Comparison of ENCODE assay signal across 16 cellular contexts in the genomic region with DNA sequence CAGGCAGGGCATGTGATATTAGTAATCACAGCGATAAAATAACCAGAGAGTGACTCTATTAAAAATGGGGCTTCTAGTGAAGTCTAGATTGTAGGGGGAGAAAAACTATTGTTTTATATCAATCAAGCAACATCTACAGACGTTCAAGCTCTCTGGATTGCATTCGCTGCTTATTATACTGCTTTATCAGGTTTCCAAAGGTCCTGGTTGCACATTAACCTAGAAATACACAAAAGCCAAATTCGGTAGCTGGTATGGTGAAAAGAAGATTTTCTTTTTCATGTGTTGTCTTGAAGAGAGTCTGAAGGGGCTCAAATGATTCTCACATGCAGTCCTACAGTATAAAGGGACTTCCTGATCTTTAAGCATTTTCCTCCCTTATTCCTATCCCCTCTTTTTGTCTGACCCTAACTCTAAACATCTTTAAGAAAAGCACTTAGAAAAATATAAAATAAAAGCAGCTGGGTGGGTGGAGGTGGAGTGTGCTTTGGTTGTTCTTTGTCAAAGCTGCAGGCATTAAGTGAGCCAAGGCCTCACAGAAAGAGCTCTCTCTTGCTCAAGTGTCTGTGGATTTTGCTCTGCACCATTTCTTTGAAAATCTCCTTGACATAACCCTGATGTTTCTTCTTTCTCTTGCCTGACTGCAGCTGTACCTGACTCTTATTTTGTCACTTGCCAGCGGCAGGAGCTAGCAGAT. TPM values are rescaled to one million over a fixed set of nuclear protein-coding genes. Genes with fewer than 3 reads are reported as not detected.
A peak's percentile ranks its signal among the peaks of the same experiment; 100 is the strongest.
DNase-seq lines count a peak whose midpoint lies in the region; ATAC-seq, FAIRE-seq and TF ChIP-seq lines count a peak whose summit lies in the region.
"Had no signal": no experiment of that assay in that cellular context is flagged by ENCODE, and none has a peak within 500 bp of the region (broad histone marks: within the 10 kb centered on the region; RNA-seq: fewer than 3 reads in every experiment).

No MANE protein-coding gene starts in this region.

- TF ChIP-seq CTCF in Caco-2 (IDR thresholded peaks at IDR 0.05; ENCODE audit: insufficient read depth in 1 of 2, low read depth in 1 of 2, low read length in 1 of 2, severe bottlenecking in 1 of 2, unreplicated experiment in 1 of 2) (no peak), right lobe of liver (IDR thresholded peaks at IDR 0.05) (no peak)

- ATAC-seq in right lobe of liver = peak; percentile 74 to 84 (median 78)

- intact Hi-C loops in Caco-2 (cut with micrococcal nuclease; ENCODE audit: unreplicated experiment) = no loop called here
- intact Hi-C loops in right lobe of liver (cut with DNase I) = no loop called here

- H3K4me3 ChIP-seq in Caco-2 (ENCODE audit: low read depth, low read length) (no peak overlapping the region), right lobe of liver (no peak overlapping the region), mesenchymal stem cell (ENCODE audit: insufficient read depth in 1 of 2, low read depth in 1 of 2, low read length in 2 of 2) (no peak overlapping the region)
- H3K4me3 ChIP-seq: HAP-1 had no signal

- peak; percentile 49 for FAIRE-seq in islet of Langerhans (lab: Jason Lieb, UNC)
- FAIRE-seq: A204.1 had no signal

- no peaks in the 10 kb centered on the region for H3K79me1 ChIP-seq in mesenchymal stem cell (replicated peaks; ENCODE audit: low read length, poor library complexity, severe bottlenecking)

- H3K36me3 ChIP-seq in Caco-2 (ENCODE audit: control insufficient read depth, insufficient read depth, low read length) (no peaks in the 10 kb centered on the region), right lobe of liver (no peaks in the 10 kb centered on the region), mesenchymal stem cell (ENCODE audit: control insufficient read depth in 1 of 2, insufficient read depth in 2 of 2, low read depth in 1 of 2, low read length in 2 of 2) (no peaks in the 10 kb centered on the region)
- H3K36me3 ChIP-seq: HAP-1 had no signal

- peaks cover 15% of the 10 kb centered on the region for H3K4me1 Mint-ChIP-seq in Caco-2 (ENCODE audit: low read depth, unreplicated experiment)

- no peak overlapping the region for H2BK120ac ChIP-seq in mesenchymal stem cell (ENCODE audit: low read depth, low read length)

- no peak overlapping the region for H3K9ac ChIP-seq in mesenchymal stem cell (ENCODE audit: low read length)

- no peak overlapping the region for H3K14ac ChIP-seq in mesenchymal stem cell (ENCODE audit: low read length in 2 of 2)

- POLR2A ChIA-PET in Caco-2 (lab: Charles Lee) = no interaction called here

- H4K8ac ChIP-seq in mesenchymal stem cell (ENCODE audit: low read length) = no peak overlapping the region

- no peaks in the 10 kb centered on the region for H3K27me3 Mint-ChIP-seq in Caco-2 (ENCODE audit: insufficient read depth, unreplicated experiment)
- H3K27me3 Mint-ChIP-seq: B cell; CD4-positive, alpha-beta T cell had no signal

- H2AFZ ChIP-seq in mesenchymal stem cell (ENCODE audit: low read depth, low read length) = no peak overlapping the region

- WGBS in right lobe of liver (ENCODE audit: insufficient coverage, low coverage, low lambda C conversion rate, missing lambda C conversion rate) = 38% methylated on average over 5 of the region's 5 CpGs
- WGBS in mesenchymal stem cell = no CpG with 5 or more reads among the region's 5 CpGs

- H2BK15ac ChIP-seq in mesenchymal stem cell (ENCODE audit: low read depth, poor library complexity, severe bottlenecking) = no peak overlapping the region

- no peak overlapping the region for H3K23ac ChIP-seq in mesenchymal stem cell (ENCODE audit: low read length in 2 of 2)

- no peak overlapping the region for H3K18ac ChIP-seq in mesenchymal stem cell (ENCODE audit: low read depth in 1 of 2, low read length in 2 of 2)

- H3K27ac Mint-ChIP-seq in Caco-2 (ENCODE audit: unreplicated experiment) = no peak overlapping the region
- H3K27ac Mint-ChIP-seq: B cell; CD4-positive, alpha-beta T cell had no signal

- no peak overlapping the region for H3K4ac ChIP-seq in mesenchymal stem cell (ENCODE audit: low read depth in 1 of 2, low read length in 2 of 2)

- no TSS peak for BruUV-seq in Caco-2 (replicated peaks; lab: Mats Ljungman, UMichigan)

- CTCF ChIA-PET in Caco-2 (lab: Charles Lee) = no interaction called here

- H3K4me2 ChIP-seq in mesenchymal stem cell (ENCODE audit: low read length, poor library complexity, severe bottlenecking) = no peak overlapping the region

- H3K36me3 Mint-ChIP-seq in Caco-2 (ENCODE audit: insufficient read depth, unreplicated experiment) = no peaks in the 10 kb centered on the region

- DNase-seq in Caco-2 (no peak), HuH-7.5 (ENCODE audit: low spot score) (peak; percentile 4), right lobe of liver (no peak), mesenchymal stem cell (no peak), NOMO-1 (lab: John Stamatoyannopoulos, UW; ENCODE audit: unreplicated experiment in 2 of 2) (no peak), NCI-H774 (lab: John Stamatoyannopoulos, UW) (no peak), NK-92 (lab: John Stamatoyannopoulos, UW; ENCODE audit: unreplicated experiment) (no peak)
- DNase-seq: C1 segment of cervical spinal cord; CD4-positive, alpha-beta T cell; DND-41; GDM1; GOT3 had no signal

- H3K27ac ChIP-seq in right lobe of liver = peak overlapping the region in 1 of 3 donors; percentile 33
- H3K27ac ChIP-seq in mesenchymal stem cell (ENCODE audit: low read length, poor library complexity, severe bottlenecking) = no peak overlapping the region

- TF ChIP-seq POLR2A in right lobe of liver (IDR thresholded peaks at IDR 0.05) = no peak

- H4K91ac ChIP-seq in mesenchymal stem cell (ENCODE audit: low read length) = no peak overlapping the region

- H3K4me1 ChIP-seq in Caco-2 (peaks cover 15% of the 10 kb centered on the region), right lobe of liver (peaks cover 0 to 13% (median 0%) of the 10 kb centered on the region in 4 donors), mesenchymal stem cell (ENCODE audit: control insufficient read depth, insufficient read depth, low read depth, low read length) (no peaks in the 10 kb centered on the region)

- no peak overlapping the region for H2AK5ac ChIP-seq in mesenchymal stem cell (ENCODE audit: low read length, severe bottlenecking)

- H3K9me3 ChIP-seq in Caco-2 (no peaks in the 10 kb centered on the region), right lobe of liver (no peaks in the 10 kb centered on the region), mesenchymal stem cell (ENCODE audit: control insufficient read depth, low read length) (no peaks in the 10 kb centered on the region)
- H3K9me3 ChIP-seq: HAP-1 had no signal

- H3K9me3 Mint-ChIP-seq in Caco-2 (ENCODE audit: unreplicated experiment) = no peaks in the 10 kb centered on the region
- H3K9me3 Mint-ChIP-seq: CD4-positive, alpha-beta T cell had no signal

- H2BK12ac ChIP-seq in mesenchymal stem cell (ENCODE audit: low read length in 2 of 2) = no peak overlapping the region

- no peaks in the 10 kb centered on the region for H3K27me3 ChIP-seq in Caco-2 (replicated peaks; ENCODE audit: control insufficient read depth, insufficient read depth, low read length)
- no peaks in the 10 kb centered on the region for H3K27me3 ChIP-seq in right lobe of liver
- H3K27me3 ChIP-seq in mesenchymal stem cell (ENCODE audit: control insufficient read depth in 1 of 2, insufficient read depth in 1 of 2, low read length in 2 of 2) = peaks cover 0 to 6% of the 10 kb centered on the region in 2 experiments

- no peak overlapping the region for H2BK5ac ChIP-seq in mesenchymal stem cell (ENCODE audit: low read depth, low read length, poor library complexity, severe bottlenecking)

- H3K4me3 Mint-ChIP-seq in Caco-2 (ENCODE audit: unreplicated experiment) = peak overlapping the region; percentile 27
- H3K4me3 Mint-ChIP-seq: B cell; CD4-positive, alpha-beta T cell had no signal

RNA-seq across cellular contexts. Expression of gene MID1IP1, which starts 46.1 kb away (rescaled TPM):
- total RNA-seq in Caco-2 (2022) (35.5 and 40.6 TPM in 2 replicates), right lobe of liver (10 to 100 TPM; 18.4 to 59.8 (median 41.2) TPM)
- polyA plus RNA-seq in mesenchymal stem cell (2013, experiment 1 of 2) = 39.9 TPM
- 41.8 TPM for polyA plus RNA-seq in mesenchymal stem cell (2013, experiment 2 of 2)
